ENCODE assay signal across 6 cellular contexts in genomic region chr17:60115364-60115763, GRCh38. TPM values are rescaled to one million over a fixed set of nuclear protein-coding genes. Genes with fewer than 3 reads are reported as not detected.
"Had no signal": no experiment of that assay in that cellular context is flagged by ENCODE, and none has a peak within 500 bp of the region (broad histone marks: within the 10 kb centered on the region; RNA-seq: fewer than 3 reads in every experiment).

No MANE protein-coding gene starts in this region.

RNA-seq across cellular contexts. Expression of gene CA4, which starts 34.4 kb away (rescaled TPM):
- total RNA-seq: OCI-LY7, PC-9, RPMI7951, SJCRH30, SJSA1, SK-MEL-5 had no signal
